In the genomic region with DNA sequence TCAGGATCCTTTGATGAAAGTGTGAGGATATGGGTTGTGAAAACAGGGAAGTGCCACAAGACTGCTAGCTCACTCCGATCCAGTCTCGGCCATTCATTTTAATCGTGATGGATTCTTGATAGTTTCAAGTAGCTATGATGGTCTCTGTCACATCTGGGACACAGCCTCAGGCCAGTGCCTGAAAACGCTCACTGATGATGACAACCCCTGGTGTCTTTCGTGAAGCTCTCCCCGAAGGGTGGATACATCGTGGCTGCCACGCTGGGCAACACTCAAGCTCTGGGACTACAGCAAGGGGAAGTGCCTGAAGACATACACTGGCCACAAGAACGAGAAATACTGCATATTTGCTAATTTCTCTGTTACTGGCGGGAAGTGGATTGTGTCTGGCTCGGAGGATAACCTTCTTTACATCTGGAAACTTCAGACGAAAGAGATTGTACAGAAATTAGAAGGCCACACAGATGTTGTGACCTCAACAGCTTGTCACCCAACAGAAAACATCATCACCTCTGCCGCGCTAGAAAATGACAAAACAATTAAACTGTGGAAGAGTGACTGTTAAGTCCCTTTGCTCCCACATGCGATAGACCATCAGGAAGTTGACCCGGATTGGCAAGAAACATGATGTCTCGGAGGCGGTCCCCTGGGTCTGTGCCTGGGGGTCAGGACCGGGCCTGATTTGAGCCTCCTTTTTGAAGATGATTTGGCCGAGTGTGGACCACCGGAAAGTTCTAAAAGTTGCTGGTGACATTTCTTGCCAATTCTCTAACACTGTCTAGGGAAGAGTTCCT, we compare ENCODE assay signal across 31 cellular contexts. TPM values are rescaled to one million over a fixed set of nuclear protein-coding genes. Genes with fewer than 3 reads are reported as not detected.
A peak's percentile ranks its signal among the peaks of the same experiment; 100 is the strongest.
DNase-seq lines count a peak whose midpoint lies in the region; ATAC-seq, FAIRE-seq and TF ChIP-seq lines count a peak whose summit lies in the region.
"Had no signal": no experiment of that assay in that cellular context is flagged by ENCODE, and none has a peak within 500 bp of the region (broad histone marks: within the 10 kb centered on the region; RNA-seq: fewer than 3 reads in every experiment).

No MANE protein-coding gene starts in this region.

- in situ Hi-C loops in HepG2 (cut with HindIII; ENCODE audit: extremely low pct_ligation_motif_present, low pct_unique_long_range_greater_than_20kb) = no loop called here

- no peaks in the 10 kb centered on the region for H4K20me1 ChIP-seq in HepG2 (ENCODE audit: insufficient read depth, low read length)

- CTCF ChIA-PET in HepG2 (lab: Yijun Ruan, JAX; ENCODE audit: low intra/inter-chr PET ratio, low total read pairs) = no interaction called here

- peaks cover 0 to 2% (median 2%) of the 10 kb centered on the region in 3 donors for H3K27me3 Mint-ChIP-seq in immature natural killer cell (ENCODE audit: low read depth in 3 of 3)
- H3K27me3 Mint-ChIP-seq: activated CD8-positive, alpha-beta T cell treated with anti-CD3 and anti-CD28 coated beads for 36 hours; activated T-helper 17 cell treated with anti-CD3 and anti-CD28 coated beads, Interleukin-2, amount 50 U/mL, for 72 hours; CD8-positive, alpha-beta memory T cell had no signal

- H2AFZ ChIP-seq in HepG2 (ENCODE audit: low read length) = no peak overlapping the region
- H2AFZ ChIP-seq: hepatocyte, parathyroid adenoma had no signal

- H3K9me3 Mint-ChIP-seq in immature natural killer cell = peaks cover 0 to 5% (median 0%) of the 10 kb centered on the region in 6 donors
- H3K9me3 Mint-ChIP-seq: activated CD8-positive, alpha-beta T cell treated with anti-CD3 and anti-CD28 coated beads for 36 hours; activated naive CD4-positive, alpha-beta T cell treated with anti-CD3 and anti-CD28 coated beads, Interleukin-2, amount 50 U/mL, for 72 hours; activated T-helper 17 cell treated with anti-CD3 and anti-CD28 coated beads, Interleukin-2, amount 50 U/mL, for 72 hours; T-helper 2 cell treated with Interferon-gamma antibody and Interleukin-4, amounts not matched to agents 5 μg/mL and 100 μg/mL, for 36 hours had no signal

- no TSS peak for BruUV-seq in HepG2 (replicated peaks; lab: Mats Ljungman, UMichigan)

- H3K36me3 Mint-ChIP-seq in immature natural killer cell = peaks cover 0 to 7% (median 4%) of the 10 kb centered on the region in 3 donors
- H3K36me3 Mint-ChIP-seq: activated naive CD4-positive, alpha-beta T cell treated with anti-CD3 and anti-CD28 coated beads, Interleukin-2, amount 50 U/mL, for 72 hours had no signal

- POLR2A ChIA-PET in HepG2 (lab: Yijun Ruan, JAX) = no interaction called here

- intact Hi-C loops in right lobe of liver (cut with DNase I) (no loop called here), HepG2 (cut with micrococcal nuclease; ENCODE audit: unreplicated experiment) (no loop called here), lower lobe of right lung (cut with DNase I) (no loop called here)

- no peak overlapping the region for H3K9ac ChIP-seq in HepG2 (ENCODE audit: insufficient read depth, low read depth, low read length)
- H3K9ac ChIP-seq: parathyroid adenoma had no signal

- no peak for TF ChIP-seq RAD21 in HepG2 (CRISPR knock-in tag; IDR thresholded peaks at IDR 0.05)

- no peaks in the 10 kb centered on the region for H3K36me3 ChIP-seq in right lobe of liver
- peaks cover 0 to 3% of the 10 kb centered on the region in 2 experiments; a peak in 2 of 5 replicates for H3K36me3 ChIP-seq in HepG2 (replicated peaks in 1 of 2; ENCODE audit: control insufficient read depth in 1 of 2, insufficient read depth in 2 of 2, low read length in 2 of 2)
- peaks cover 20% of the 10 kb centered on the region for H3K36me3 ChIP-seq in lower lobe of right lung
- H3K36me3 ChIP-seq: breast epithelium had no signal

- H3K4me3 Mint-ChIP-seq in immature natural killer cell = no peak overlapping the region
- H3K4me3 Mint-ChIP-seq: activated CD8-positive, alpha-beta T cell treated with anti-CD3 and anti-CD28 coated beads for 36 hours; activated T-helper 17 cell treated with anti-CD3 and anti-CD28 coated beads, Interleukin-2, amount 50 U/mL, for 72 hours; CD8-positive, alpha-beta memory T cell; T-helper 2 cell treated with Interferon-gamma antibody and Interleukin-4, amounts not matched to agents 5 μg/mL and 100 μg/mL, for 36 hours had no signal

- H3K79me2 ChIP-seq in HepG2 (ENCODE audit: insufficient read depth, low read length) = no peaks in the 10 kb centered on the region
- H3K79me2 ChIP-seq: hepatocyte, parathyroid adenoma had no signal

- TF ChIP-seq POLR2A in right lobe of liver (IDR thresholded peaks at IDR 0.05) = no peak
- TF ChIP-seq POLR2A in HepG2 (IDR thresholded peaks at IDR 0.05; ENCODE audit: insufficient read depth in 1 of 2, low read depth in 2 of 2, low read length in 2 of 2) = no peak

- FAIRE-seq in HepG2 (lab: Jason Lieb, UNC) = no peak
- FAIRE-seq: A549, colon had no signal

- H3K4me3 ChIP-seq in right lobe of liver (no peak overlapping the region), HepG2 (replicated peaks in 1 of 3; ENCODE audit: insufficient read depth in 1 of 3, low read depth in 2 of 3, low read length in 3 of 3) (no peak overlapping the region), lower lobe of right lung (peak overlapping the region; percentile 17)
- H3K4me3 ChIP-seq: A549, breast epithelium, hepatocyte, smooth muscle cell, vagina had no signal

- TF ChIP-seq CTCF in right lobe of liver (IDR thresholded peaks at IDR 0.05) = no peak
- no peak for TF ChIP-seq CTCF in HepG2 (CRISPR knock-in tag; IDR thresholded peaks at IDR 0.05)
- TF ChIP-seq CTCF in lower lobe of right lung (IDR thresholded peaks at IDR 0.05) = no peak

- ATAC-seq in right lobe of liver = peak; percentile 23 to 67 (median 39)
- no peak for ATAC-seq in HepG2
- peak; percentile 67 to 72 for ATAC-seq in lower lobe of right lung
- ATAC-seq in GM21717 (IDR thresholded peaks at IDR 0.05; ENCODE audit: unreplicated experiment) = no peak
- ATAC-seq: A549; activated CD8-positive, alpha-beta T cell treated with anti-CD3 and anti-CD28 coated beads for 36 hours; activated naive CD4-positive, alpha-beta T cell treated with anti-CD3 and anti-CD28 coated beads, Interleukin-2, amount 50 U/mL, for 72 hours; activated T-helper 17 cell treated with anti-CD3 and anti-CD28 coated beads, Interleukin-2, amount 50 U/mL, for 72 hours had no signal

- WGBS in right lobe of liver (ENCODE audit: insufficient coverage, low coverage, low lambda C conversion rate, missing lambda C conversion rate) = 72% methylated on average over 20 of the region's 21 CpGs
- 84% methylated on average over 20 of the region's 21 CpGs for WGBS in HepG2 (ENCODE audit: low lambda C conversion rate)

- H3K27me3 ChIP-seq in right lobe of liver = no peaks in the 10 kb centered on the region
- H3K27me3 ChIP-seq in HepG2 (ENCODE audit: control insufficient read depth in 1 of 2, insufficient read depth in 2 of 2, low read length in 2 of 2) = no peaks in the 10 kb centered on the region
- H3K27me3 ChIP-seq in lower lobe of right lung (ENCODE audit: low read depth) = no peaks in the 10 kb centered on the region
- H3K27me3 ChIP-seq: breast epithelium, hepatocyte, testis, vagina had no signal

- H3K27ac ChIP-seq in right lobe of liver (no peak overlapping the region), HepG2 (ENCODE audit: extremely low read length, insufficient read depth, low read length) (no peak overlapping the region), lower lobe of right lung (peak overlapping the region; percentile 36)
- H3K27ac ChIP-seq: A549, breast epithelium, hepatocyte, parathyroid adenoma, RWPE1, testis, vagina had no signal

- H3K27ac Mint-ChIP-seq in immature natural killer cell = no peak overlapping the region
- H3K27ac Mint-ChIP-seq: activated CD8-positive, alpha-beta T cell treated with anti-CD3 and anti-CD28 coated beads for 36 hours; activated naive CD4-positive, alpha-beta T cell treated with anti-CD3 and anti-CD28 coated beads, Interleukin-2, amount 50 U/mL, for 72 hours; activated T-helper 17 cell treated with anti-CD3 and anti-CD28 coated beads, Interleukin-2, amount 50 U/mL, for 72 hours; CD8-positive, alpha-beta memory T cell; T-helper 2 cell treated with Interferon-gamma antibody and Interleukin-4, amounts not matched to agents 5 μg/mL and 100 μg/mL, for 36 hours had no signal

- H3K4me1 ChIP-seq in right lobe of liver (no peaks in the 10 kb centered on the region), HepG2 (ENCODE audit: insufficient read depth, low read length) (peaks cover 7% of the 10 kb centered on the region), lower lobe of right lung (no peaks in the 10 kb centered on the region)
- H3K4me1 ChIP-seq: A549, breast epithelium, parathyroid adenoma, testis, vagina had no signal

- H3K9me3 ChIP-seq in right lobe of liver (no peaks in the 10 kb centered on the region), HepG2 (ENCODE audit: low read length) (no peaks in the 10 kb centered on the region), lower lobe of right lung (no peaks in the 10 kb centered on the region)
- H3K9me3 ChIP-seq: breast epithelium, testis, vagina had no signal

- no peaks in the 10 kb centered on the region for H3K4me1 Mint-ChIP-seq in immature natural killer cell
- H3K4me1 Mint-ChIP-seq: activated T-helper 17 cell treated with anti-CD3 and anti-CD28 coated beads, Interleukin-2, amount 50 U/mL, for 72 hours; CD8-positive, alpha-beta memory T cell had no signal

- DNase-seq in right lobe of liver = no peak
- DNase-seq in HepG2 (ENCODE audit: low spot score) = no peak
- peak; percentile 76 for DNase-seq in SKM-1 (lab: John Stamatoyannopoulos, UW; ENCODE audit: unreplicated experiment)
- DNase-seq in lower lobe of right lung = no peak
- no peak for DNase-seq in OCI-M2 (lab: John Stamatoyannopoulos, UW; ENCODE audit: unreplicated experiment)
- no peak for DNase-seq in immature natural killer cell
- no peak for DNase-seq in NCI-H1694 (lab: John Stamatoyannopoulos, UW)
- DNase-seq: activated CD8-positive, alpha-beta T cell treated with anti-CD3 and anti-CD28 coated beads for 36 hours; AML-193; amygdala; CD8-positive, alpha-beta memory T cell; effector CD8-positive, alpha-beta T cell; NCI-H1436; NCI-H446; NCI-H774; retina; stimulated activated CD4-positive, alpha-beta T cell treated with anti-CD3 and anti-CD28 coated beads, Interleukin-1b, Interleukin-23, amount 100 ng/mL, for 48 hours; stimulated activated naive CD4-positive, alpha-beta T cell treated with Interleukin-2 at 50 U/mL for 16 hours; testis had no signal

- H3K4me2 ChIP-seq in HepG2 (ENCODE audit: low read depth, low read length) = no peak overlapping the region
- H3K4me2 ChIP-seq: A549, hepatocyte, smooth muscle cell had no signal

- TF ChIP-seq EP300 in HepG2 (IDR thresholded peaks at IDR 0.05; ENCODE audit: low read depth in 2 of 2, low read length in 2 of 2) (no peak), HepG2 (CRISPR knock-in tag; IDR thresholded peaks at IDR 0.05; ENCODE audit: borderline replicate concordance) (no peak)

RNA-seq across cellular contexts. Expression of a gene that starts 22.2 kb away (rescaled TPM):
- total RNA-seq in right lobe of liver (10 to 100 TPM in 4 of 6 experiments, 1 to 10 TPM in 2; 7.0 to 20.4 (median 13.1) TPM), HepG2 (2016; rRNA removed; fragmentation: Illumina TruSeq; extraction: Trizol) (16.6 and 18.3 TPM in 2 replicates), lower lobe of right lung (13.7 TPM)
- total RNA-seq in HepG2 (2016; cell fraction: cytosol; rRNA removed; fragmentation: Illumina TruSeq; extraction: Trizol; ENCODE audit: low read depth) = 5.2 and 5.6 TPM in 2 replicates
- 15.0 and 16.2 TPM in 2 replicates for total RNA-seq in HepG2 (2016; cell fraction: insoluble cytoplasmic fraction; rRNA removed; fragmentation: Illumina TruSeq; extraction: Trizol)
- 8.9 and 9.9 TPM in 2 replicates for total RNA-seq in HepG2 (2016; cell fraction: membrane; rRNA removed; fragmentation: Illumina TruSeq; extraction: Trizol)
- total RNA-seq in HepG2 (2016; cell fraction: nucleus; rRNA removed; fragmentation: Illumina TruSeq; extraction: Trizol) = 14.3 and 14.8 TPM in 2 replicates
- polyA plus RNA-seq in HepG2 (2011; rRNA removed) (11.4 and 16.0 TPM in 2 replicates), immature natural killer cell (10 to 100 TPM in 1 of 3 donors, 1 to 10 TPM in 2; 7.6 to 11.7 (median 7.8) TPM)
- polyA plus RNA-seq in HepG2 (2011; cell fraction: cytosol; rRNA removed) = 7.9 and 8.2 TPM in 2 replicates
- polyA plus RNA-seq in HepG2 (2011; cell fraction: nucleus; rRNA removed) = 5.6 and 9.5 TPM in 2 replicates
- polyA plus RNA-seq in HepG2 (2012) = 12.1 and 15.8 TPM in 2 replicates
- 4.1 and 4.2 TPM in 2 replicates for polyA plus RNA-seq in HepG2 (2016; cell fraction: cytosol; fragmentation: Illumina TruSeq; extraction: Trizol; ENCODE audit: low read depth)
- polyA plus RNA-seq in HepG2 (2016; cell fraction: insoluble cytoplasmic fraction; fragmentation: Illumina TruSeq; extraction: Trizol; ENCODE audit: low read depth) = 19.8 and 20.7 TPM in 2 replicates
- 7.1 and 7.2 TPM in 2 replicates for polyA plus RNA-seq in HepG2 (2016; cell fraction: membrane; fragmentation: Illumina TruSeq; extraction: Trizol; ENCODE audit: low read depth)
- 29.7 and 30.7 TPM in 2 replicates for polyA plus RNA-seq in HepG2 (2016; cell fraction: nucleus; fragmentation: Illumina TruSeq; extraction: Trizol; ENCODE audit: insufficient read depth, low read depth)
- 1.7 and 4.9 TPM in 2 replicates for polyA minus RNA-seq in HepG2 (2011; rRNA and poly(A)+ RNA removed; ENCODE audit: low replicate concordance)
- polyA minus RNA-seq in HepG2 (2011; cell fraction: cytosol; rRNA and poly(A)+ RNA removed) = 4.3 and 5.0 TPM in 2 replicates
- 13.9 and 19.6 TPM in 2 replicates for polyA minus RNA-seq in HepG2 (2011; cell fraction: nucleus; rRNA and poly(A)+ RNA removed)

RNA-seq across cellular contexts. Expression of a gene that starts 22.4 kb away (rescaled TPM):
- total RNA-seq in right lobe of liver (1,000 to 10,000 TPM in 2 of 6 experiments, 100 to 1,000 TPM in 4; 353 to 1,546 (median 454) TPM), HepG2 (2016; rRNA removed; fragmentation: Illumina TruSeq; extraction: Trizol) (2,148 and 2,808 TPM in 2 replicates), lower lobe of right lung (1,277 TPM)
- total RNA-seq in HepG2 (2016; cell fraction: cytosol; rRNA removed; fragmentation: Illumina TruSeq; extraction: Trizol; ENCODE audit: low read depth) = 2,980 and 3,556 TPM in 2 replicates
- total RNA-seq in HepG2 (2016; cell fraction: insoluble cytoplasmic fraction; rRNA removed; fragmentation: Illumina TruSeq; extraction: Trizol) = 2,243 and 2,719 TPM in 2 replicates
- total RNA-seq in HepG2 (2016; cell fraction: membrane; rRNA removed; fragmentation: Illumina TruSeq; extraction: Trizol) = 4,819 and 5,825 TPM in 2 replicates
- total RNA-seq in HepG2 (2016; cell fraction: nucleus; rRNA removed; fragmentation: Illumina TruSeq; extraction: Trizol) = 939 and 947 TPM in 2 replicates
- polyA plus RNA-seq in HepG2 (2011; rRNA removed) (849 and 993 TPM in 2 replicates), immature natural killer cell (1,000 to 10,000 TPM in 2 of 3 donors, 100 to 1,000 TPM in 1; 864 to 2,045 (median 1,318) TPM)
- polyA plus RNA-seq in HepG2 (2011; cell fraction: cytosol; rRNA removed) = 1,096 and 1,918 TPM in 2 replicates
- 226 and 300 TPM in 2 replicates for polyA plus RNA-seq in HepG2 (2011; cell fraction: nucleus; rRNA removed)
- polyA plus RNA-seq in HepG2 (2012) = 2,363 and 2,846 TPM in 2 replicates
- 1,711 and 1,965 TPM in 2 replicates for polyA plus RNA-seq in HepG2 (2016; cell fraction: cytosol; fragmentation: Illumina TruSeq; extraction: Trizol; ENCODE audit: low read depth)
- 1,418 and 1,522 TPM in 2 replicates for polyA plus RNA-seq in HepG2 (2016; cell fraction: insoluble cytoplasmic fraction; fragmentation: Illumina TruSeq; extraction: Trizol; ENCODE audit: low read depth)
- 2,738 and 2,765 TPM in 2 replicates for polyA plus RNA-seq in HepG2 (2016; cell fraction: membrane; fragmentation: Illumina TruSeq; extraction: Trizol; ENCODE audit: low read depth)
- 819 and 843 TPM in 2 replicates for polyA plus RNA-seq in HepG2 (2016; cell fraction: nucleus; fragmentation: Illumina TruSeq; extraction: Trizol; ENCODE audit: insufficient read depth, low read depth)
- 55.2 and 89.0 TPM in 2 replicates for polyA minus RNA-seq in HepG2 (2011; rRNA and poly(A)+ RNA removed; ENCODE audit: low replicate concordance)
- polyA minus RNA-seq in HepG2 (2011; cell fraction: cytosol; rRNA and poly(A)+ RNA removed) = 458 and 550 TPM in 2 replicates
- polyA minus RNA-seq in HepG2 (2011; cell fraction: nucleus; rRNA and poly(A)+ RNA removed) = 350 and 404 TPM in 2 replicates

RNA-seq across cellular contexts. Expression of a gene that starts 46.1 kb away (rescaled TPM):
- total RNA-seq in right lobe of liver = 100 to 1,000 TPM; 134 to 647 (median 244) TPM
- total RNA-seq in HepG2 (2016; rRNA removed; fragmentation: Illumina TruSeq; extraction: Trizol) = 384 and 661 TPM in 2 replicates
- 49.0 and 58.6 TPM in 2 replicates for total RNA-seq in HepG2 (2016; cell fraction: cytosol; rRNA removed; fragmentation: Illumina TruSeq; extraction: Trizol; ENCODE audit: low read depth)
- total RNA-seq in HepG2 (2016; cell fraction: insoluble cytoplasmic fraction; rRNA removed; fragmentation: Illumina TruSeq; extraction: Trizol) = 384 and 616 TPM in 2 replicates
- total RNA-seq in HepG2 (2016; cell fraction: membrane; rRNA removed; fragmentation: Illumina TruSeq; extraction: Trizol) = 167 and 182 TPM in 2 replicates
- 162 and 184 TPM in 2 replicates for total RNA-seq in HepG2 (2016; cell fraction: nucleus; rRNA removed; fragmentation: Illumina TruSeq; extraction: Trizol)
- 89.8 and 99.0 TPM in 2 replicates for polyA plus RNA-seq in HepG2 (2011; rRNA removed)
- polyA plus RNA-seq in HepG2 (2011; cell fraction: cytosol; rRNA removed) = 131 and 185 TPM in 2 replicates
- 44.8 and 67.6 TPM in 2 replicates for polyA plus RNA-seq in HepG2 (2011; cell fraction: nucleus; rRNA removed)
- polyA plus RNA-seq in HepG2 (2012) = 212 and 239 TPM in 2 replicates
- polyA plus RNA-seq in HepG2 (2016; cell fraction: cytosol; fragmentation: Illumina TruSeq; extraction: Trizol; ENCODE audit: low read depth) = 39.4 and 40.4 TPM in 2 replicates
- 556 and 565 TPM in 2 replicates for polyA plus RNA-seq in HepG2 (2016; cell fraction: insoluble cytoplasmic fraction; fragmentation: Illumina TruSeq; extraction: Trizol; ENCODE audit: low read depth)
- 86.5 and 96.6 TPM in 2 replicates for polyA plus RNA-seq in HepG2 (2016; cell fraction: membrane; fragmentation: Illumina TruSeq; extraction: Trizol; ENCODE audit: low read depth)
- polyA plus RNA-seq in HepG2 (2016; cell fraction: nucleus; fragmentation: Illumina TruSeq; extraction: Trizol; ENCODE audit: insufficient read depth, low read depth) = 181 and 193 TPM in 2 replicates
- 9.9 and 42.1 TPM in 2 replicates for polyA minus RNA-seq in HepG2 (2011; rRNA and poly(A)+ RNA removed; ENCODE audit: low replicate concordance)
- 257 and 288 TPM in 2 replicates for polyA minus RNA-seq in HepG2 (2011; cell fraction: cytosol; rRNA and poly(A)+ RNA removed)
- polyA minus RNA-seq in HepG2 (2011; cell fraction: nucleus; rRNA and poly(A)+ RNA removed) = 82.3 and 114 TPM in 2 replicates
- 47.7 TPM for total RNA-seq in lower lobe of right lung
- polyA plus RNA-seq in immature natural killer cell = 10 to 100 TPM; 29.4 to 48.0 (median 40.0) TPM

Comparison
In these comparisons a context has a peak if more than half of its experiments do, and no peak if none do; other contexts are left out.
1. ATAC-seq: peak in right lobe of liver (4 of 4) and lower lobe of right lung (2 of 2); none in HepG2 (single experiment) and GM21717 (single experiment).